12 cellular contexts compared by ENCODE assay signal in the genomic region with DNA sequence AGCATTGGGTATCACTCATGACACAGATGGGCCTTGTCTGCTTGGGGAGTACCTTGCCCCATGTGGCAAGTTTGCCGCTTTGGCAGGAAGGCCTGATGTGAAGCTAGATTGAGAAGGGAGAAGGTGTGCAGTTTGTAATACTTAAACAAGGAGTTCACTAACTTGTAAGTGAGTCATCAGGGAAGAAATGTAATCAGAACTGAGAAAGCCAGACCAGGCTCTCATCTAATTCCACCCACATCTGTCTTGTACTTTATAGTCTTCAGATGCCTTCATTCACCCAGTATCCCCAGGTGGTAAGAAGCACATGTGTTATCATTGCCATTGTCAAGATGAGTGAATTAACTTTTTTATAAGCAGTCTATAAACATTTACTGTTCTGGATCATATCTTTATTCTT.
DNase-seq lines count a peak whose midpoint lies in the region; ATAC-seq and TF ChIP-seq lines count a peak whose summit lies in the region.
"Had no signal": no experiment of that assay in that cellular context is flagged by ENCODE, and none has a peak within 500 bp of the region (broad histone marks: within the 10 kb centered on the region; RNA-seq: fewer than 3 reads in every experiment).

No MANE protein-coding gene starts in this region.

- no peaks in the 10 kb centered on the region for H3K36me3 ChIP-seq in CD8-positive, alpha-beta T cell (ENCODE audit: insufficient read depth, low read length)

- H3K27ac ChIP-seq in CD8-positive, alpha-beta T cell (ENCODE audit: low read depth, low read length), result no peak overlapping the region

- H3K4me3 ChIP-seq in CD8-positive, alpha-beta T cell (ENCODE audit: low read depth, low read length), result no peak overlapping the region

- H3K4me1 Mint-ChIP-seq in type B pancreatic cell (ENCODE audit: unreplicated experiment), result peaks cover 27% of the 10 kb centered on the region
- no peaks in the 10 kb centered on the region for H3K4me1 Mint-ChIP-seq in CD8-positive, alpha-beta T cell (ENCODE audit: low read depth)
- H3K4me1 Mint-ChIP-seq: naive thymus-derived CD4-positive, alpha-beta T cell had no signal

- TF ChIP-seq CTCF in type B pancreatic cell (conservative IDR thresholded peaks at IDR 0.05), result no peak
- TF ChIP-seq CTCF in CD8-positive, alpha-beta T cell (IDR thresholded peaks at IDR 0.05), result no peak

- DNase-seq in NCI-H69 (lab: John Stamatoyannopoulos, UW), result peak; percentile 21
- no peak for DNase-seq in type B pancreatic cell (ENCODE audit: extremely low spot score, unreplicated experiment)
- DNase-seq in NCI-H1436 (lab: John Stamatoyannopoulos, UW), result no peak
- no peak for DNase-seq in NCI-H2029 (lab: John Stamatoyannopoulos, UW)
- no peak for DNase-seq in CD8-positive, alpha-beta T cell
- DNase-seq: DMS153; naive thymus-derived CD4-positive, alpha-beta T cell; NCI-H1105; stimulated activated naive B cell treated with anti-CD40 and anti-IgM and Interleukin-4, amounts not matched to agents 10 μg/mL and 1 μg/mL and 100 μg/mL, for 72 hours; T-helper 9 cell had no signal

- no peaks in the 10 kb centered on the region for H3K27me3 Mint-ChIP-seq in type B pancreatic cell
- no peaks in the 10 kb centered on the region for H3K27me3 Mint-ChIP-seq in CD8-positive, alpha-beta T cell (ENCODE audit: low read depth)
- H3K27me3 Mint-ChIP-seq: naive thymus-derived CD4-positive, alpha-beta T cell; stimulated activated naive B cell treated with anti-CD40 and anti-IgM and Interleukin-4, amounts not matched to agents 10 μg/mL and 1 μg/mL and 100 μg/mL, for 72 hours had no signal

- no peaks in the 10 kb centered on the region for H3K9me3 ChIP-seq in CD8-positive, alpha-beta T cell (ENCODE audit: low read length)

- no peaks in the 10 kb centered on the region for H3K27me3 ChIP-seq in CD8-positive, alpha-beta T cell (ENCODE audit: insufficient read depth, low read length)

- H3K4me1 ChIP-seq in CD8-positive, alpha-beta T cell (ENCODE audit: insufficient read depth, low read length), result no peaks in the 10 kb centered on the region

- CTCF ChIA-PET in CD8-positive, alpha-beta T cell (lab: Charles Lee), result no interaction called here

- intact Hi-C loops in CD8-positive, alpha-beta T cell (cut with DNase I, micrococcal nuclease), result no loop called here

- no peak overlapping the region for H3K4me3 Mint-ChIP-seq in type B pancreatic cell
- no peak overlapping the region for H3K4me3 Mint-ChIP-seq in CD8-positive, alpha-beta T cell
- H3K4me3 Mint-ChIP-seq: naive thymus-derived CD4-positive, alpha-beta T cell; stimulated activated naive B cell treated with anti-CD40 and anti-IgM and Interleukin-4, amounts not matched to agents 10 μg/mL and 1 μg/mL and 100 μg/mL, for 72 hours had no signal

- ATAC-seq in GM19043 (IDR thresholded peaks at IDR 0.05; ENCODE audit: low read depth, unreplicated experiment) (peak; percentile 56), HG02763 (IDR thresholded peaks at IDR 0.05; ENCODE audit: unreplicated experiment) (peak; percentile 47)
- ATAC-seq in CD8-positive, alpha-beta T cell, result no peak
- ATAC-seq: naive thymus-derived CD4-positive, alpha-beta T cell; stimulated activated naive B cell treated with anti-CD40 and anti-IgM and Interleukin-4, amounts not matched to agents 10 μg/mL and 1 μg/mL and 100 μg/mL, for 72 hours had no signal

- H3K9me3 Mint-ChIP-seq in type B pancreatic cell, result no peaks in the 10 kb centered on the region
- H3K9me3 Mint-ChIP-seq in CD8-positive, alpha-beta T cell, result peaks cover 6% of the 10 kb centered on the region

- POLR2A ChIA-PET in CD8-positive, alpha-beta T cell (lab: Charles Lee), result no interaction called here

- peaks cover 12% of the 10 kb centered on the region for H3K36me3 Mint-ChIP-seq in type B pancreatic cell
- H3K36me3 Mint-ChIP-seq in CD8-positive, alpha-beta T cell, result no peaks in the 10 kb centered on the region
- H3K36me3 Mint-ChIP-seq: naive thymus-derived CD4-positive, alpha-beta T cell; stimulated activated naive B cell treated with anti-CD40 and anti-IgM and Interleukin-4, amounts not matched to agents 10 μg/mL and 1 μg/mL and 100 μg/mL, for 72 hours had no signal

- H3K27ac Mint-ChIP-seq in type B pancreatic cell, result peak overlapping the region; percentile 32
- no peak overlapping the region for H3K27ac Mint-ChIP-seq in CD8-positive, alpha-beta T cell
- H3K27ac Mint-ChIP-seq: naive thymus-derived CD4-positive, alpha-beta T cell; stimulated activated naive B cell treated with anti-CD40 and anti-IgM and Interleukin-4, amounts not matched to agents 10 μg/mL and 1 μg/mL and 100 μg/mL, for 72 hours had no signal
